ENCODE assay signal across 17 cellular contexts in the genomic region with DNA sequence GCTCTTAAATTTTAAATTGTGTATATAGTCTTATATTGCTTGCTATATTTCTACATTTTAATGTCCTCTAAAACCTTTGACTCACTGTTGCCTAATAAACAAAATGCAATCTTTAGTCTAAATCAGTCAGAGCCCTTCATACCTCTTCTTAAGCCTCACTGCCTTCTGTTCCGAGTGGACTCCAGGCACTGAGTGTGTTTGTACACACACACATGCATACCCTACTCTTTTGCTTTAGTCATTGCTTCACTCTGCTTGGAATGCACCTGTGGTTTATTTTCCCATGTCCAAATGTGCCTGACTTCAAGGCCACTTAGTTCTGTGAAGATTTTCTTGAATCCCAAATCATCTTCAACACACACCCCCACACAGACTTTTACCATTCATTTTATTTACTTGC.
DNase-seq lines count a peak whose midpoint lies in the region; ATAC-seq and TF ChIP-seq lines count a peak whose summit lies in the region.
"Had no signal": no experiment of that assay in that cellular context is flagged by ENCODE, and none has a peak within 500 bp of the region (broad histone marks: within the 10 kb centered on the region; RNA-seq: fewer than 3 reads in every experiment).

No MANE protein-coding gene starts in this region.

- H3K4me1 ChIP-seq in uterus = no peaks in the 10 kb centered on the region

- no peaks in the 10 kb centered on the region for H3K27me3 ChIP-seq in uterus
- H3K27me3 ChIP-seq: MG63 had no signal

- H3K27ac Mint-ChIP-seq in nephron progenitor cell = peak overlapping the region; percentile 11
- H3K27ac Mint-ChIP-seq: activated CD4-positive, alpha-beta T cell treated with anti-CD3 and anti-CD28 coated beads for 36 hours; endodermal cell had no signal

- peak; percentile 34 for DNase-seq in EH (ENCODE audit: low read depth)
- DNase-seq in SK-MEL-5 (ENCODE audit: low read depth, low spot score) = peak; percentile 32
- DNase-seq in fibroblast of villous mesenchyme (ENCODE audit: low read depth) = peak; percentile 33
- DNase-seq in nephron progenitor cell = no peak
- no peak for DNase-seq in COLO829 (ENCODE audit: low spot score)
- DNase-seq in uterus = no peak
- no peak for DNase-seq in stimulated activated CD4-positive, alpha-beta T cell treated with anti-CD3 and anti-CD28 coated beads, Interleukin-4, amount 100 ng/mL, for 24 hours
- DNase-seq: activated CD4-positive, alpha-beta T cell treated with anti-CD3 and anti-CD28 coated beads for 36 hours; activated effector memory CD4-positive, alpha-beta T cell treated with anti-CD3 and anti-CD28 coated beads, Interleukin-2, amount 50 U/mL, for 16 hours; COR-L47; endodermal cell; left cardiac atrium; MG63; NCI-H1694 treated with DMSO at 0.1 percent for 48 hours; NCI-H446 treated with DMSO at 0.1 percent for 48 hours; stimulated activated CD4-positive, alpha-beta T cell treated with anti-CD3 and anti-CD28 coated beads, Interleukin-2, amount 100 ng/mL, for 48 hours had no signal

- no peak overlapping the region for H3K4me3 Mint-ChIP-seq in nephron progenitor cell
- H3K4me3 Mint-ChIP-seq: activated CD4-positive, alpha-beta T cell treated with anti-CD3 and anti-CD28 coated beads for 36 hours; endodermal cell had no signal

- no peak overlapping the region for H3K4me3 ChIP-seq in fibroblast of villous mesenchyme (ENCODE audit: low read depth, low read length)
- no peak overlapping the region for H3K4me3 ChIP-seq in uterus
- H3K4me3 ChIP-seq: MG63 had no signal

- H3K4me1 Mint-ChIP-seq in nephron progenitor cell = no peaks in the 10 kb centered on the region
- H3K4me1 Mint-ChIP-seq: activated CD4-positive, alpha-beta T cell treated with anti-CD3 and anti-CD28 coated beads for 36 hours had no signal

- in situ Hi-C loops in SK-MEL-5 (cut with HindIII; ENCODE audit: low pct_unique_long_range_greater_than_20kb, low sequenced_read_pairs) = no loop called here

- TF ChIP-seq POLR2A in uterus (IDR thresholded peaks at IDR 0.05) = no peak

- H3K36me3 Mint-ChIP-seq in nephron progenitor cell (ENCODE audit: low read depth) = peaks cover 9% of the 10 kb centered on the region

- H3K36me3 ChIP-seq in uterus = no peaks in the 10 kb centered on the region
- H3K36me3 ChIP-seq: MG63 had no signal

- H3K9me3 Mint-ChIP-seq in nephron progenitor cell = no peaks in the 10 kb centered on the region
- H3K9me3 Mint-ChIP-seq: endodermal cell had no signal

- no peak overlapping the region for H3K27ac ChIP-seq in uterus

- H3K9me3 ChIP-seq in uterus = no peaks in the 10 kb centered on the region
- H3K9me3 ChIP-seq: MG63 had no signal

- TF ChIP-seq CTCF in fibroblast of villous mesenchyme (IDR thresholded peaks at IDR 0.05; ENCODE audit: insufficient read depth, low read depth, low read length) (no peak), nephron progenitor cell (IDR thresholded peaks at IDR 0.05) (no peak), uterus (IDR thresholded peaks at IDR 0.05) (no peak)

- no peaks in the 10 kb centered on the region for H3K27me3 Mint-ChIP-seq in nephron progenitor cell (ENCODE audit: low read depth, poor library complexity)
- H3K27me3 Mint-ChIP-seq: activated CD4-positive, alpha-beta T cell treated with anti-CD3 and anti-CD28 coated beads for 36 hours had no signal

- intact Hi-C loops in uterus (cut with DNase I; ENCODE audit: low total_unique reads) = no loop called here

- no peak for ATAC-seq in HG03135 (IDR thresholded peaks at IDR 0.05; ENCODE audit: unreplicated experiment)
- ATAC-seq: activated CD4-positive, alpha-beta T cell treated with anti-CD3 and anti-CD28 coated beads for 36 hours; left cardiac atrium had no signal

Comparison
In these comparisons a context has a peak if more than half of its experiments do, and no peak if none do; other contexts are left out.
1. DNase-seq: peak in EH (single experiment), SK-MEL-5 (single experiment) and fibroblast of villous mesenchyme (single experiment); none in nephron progenitor cell (single experiment), COLO829 (single experiment), uterus (0 of 2) and stimulated activated CD4-positive, alpha-beta T cell treated with anti-CD3 and anti-CD28 coated beads, Interleukin-4, amount 100 ng/mL, for 24 hours (single experiment).